In the genomic region with DNA sequence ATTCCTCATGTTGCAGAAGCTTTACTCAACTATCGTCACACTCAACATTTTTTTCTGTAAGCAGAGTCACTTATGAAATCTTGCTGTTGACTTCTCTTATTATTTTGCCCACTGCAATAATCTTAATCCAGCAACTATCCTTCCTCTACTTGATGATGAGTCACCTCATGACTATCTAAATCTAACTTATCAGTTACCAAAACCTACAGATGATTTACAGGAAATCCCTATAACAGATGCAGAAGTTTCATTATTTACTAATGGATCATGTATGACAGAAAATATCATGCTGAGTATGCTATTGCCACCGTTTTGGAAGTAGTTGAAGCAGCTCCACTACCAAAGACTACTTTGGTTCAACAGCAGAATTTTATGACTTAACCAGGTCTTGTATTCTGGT, we compare ENCODE assay signal across 20 cellular contexts.
"Had no signal": no experiment of that assay in that cellular context is flagged by ENCODE, and none has a peak within 500 bp of the region (broad histone marks: within the 10 kb centered on the region; RNA-seq: fewer than 3 reads in every experiment).

No MANE protein-coding gene starts in this region.

- H3K27ac Mint-ChIP-seq: activated CD8-positive, alpha-beta T cell treated with anti-CD3 and anti-CD28 coated beads for 36 hours; activated naive CD4-positive, alpha-beta T cell treated with anti-CD3 and anti-CD28 coated beads, Interleukin-2, amount 50 U/mL, for 72 hours; activated T-cell treated with anti-CD3 and anti-CD28 coated beads, Interleukin-2, amount 50 U/mL, for 72 hours; immature natural killer cell; nephron; progenitor cell of endocrine pancreas had no signal

- H3K4me1 Mint-ChIP-seq: immature natural killer cell, nephron had no signal

- H3K9me3 ChIP-seq: esophagus squamous epithelium, right lobe of liver, stomach, testis, upper lobe of right lung had no signal

- H3K9me3 Mint-ChIP-seq: activated CD8-positive, alpha-beta T cell treated with anti-CD3 and anti-CD28 coated beads for 36 hours; activated naive CD4-positive, alpha-beta T cell treated with anti-CD3 and anti-CD28 coated beads, Interleukin-2, amount 50 U/mL, for 72 hours; activated T-cell treated with anti-CD3 and anti-CD28 coated beads, Interleukin-2, amount 50 U/mL, for 72 hours; nephron had no signal

- H3K36me3 ChIP-seq: esophagus squamous epithelium, right lobe of liver, stomach, upper lobe of right lung, WERI-Rb-1 had no signal

- H3K4me3 ChIP-seq: esophagus squamous epithelium, right lobe of liver, stomach, testis, upper lobe of right lung had no signal

- H3K36me3 Mint-ChIP-seq: activated naive CD4-positive, alpha-beta T cell treated with anti-CD3 and anti-CD28 coated beads, Interleukin-2, amount 50 U/mL, for 72 hours; immature natural killer cell had no signal

- H3K27me3 ChIP-seq: esophagus squamous epithelium, right lobe of liver, stomach, testis, upper lobe of right lung had no signal

- H3K4me3 Mint-ChIP-seq: activated CD8-positive, alpha-beta T cell treated with anti-CD3 and anti-CD28 coated beads for 36 hours; activated T-cell treated with anti-CD3 and anti-CD28 coated beads, Interleukin-2, amount 50 U/mL, for 72 hours; immature natural killer cell; nephron had no signal

- H3K27me3 Mint-ChIP-seq: progenitor cell of endocrine pancreas had no signal

- H3K4me1 ChIP-seq: esophagus squamous epithelium, stomach, testis, upper lobe of right lung had no signal

- H3K27ac ChIP-seq: esophagus squamous epithelium, right lobe of liver, stomach, testis, upper lobe of right lung, WERI-Rb-1 had no signal

- ATAC-seq: activated CD8-positive, alpha-beta T cell treated with anti-CD3 and anti-CD28 coated beads for 36 hours; activated naive CD4-positive, alpha-beta T cell treated with anti-CD3 and anti-CD28 coated beads, Interleukin-2, amount 50 U/mL, for 72 hours; activated T-cell treated with anti-CD3 and anti-CD28 coated beads, Interleukin-2, amount 50 U/mL, for 72 hours; right lobe of liver; upper lobe of right lung had no signal

- DNase-seq: activated CD4-positive, alpha-beta T cell treated with anti-CD3 and anti-CD28 coated beads for 4 hours; activated CD8-positive, alpha-beta memory T cell treated with anti-CD3 and anti-CD28 coated beads, Interleukin-2, amount 50 U/mL, for 48 hours; activated CD8-positive, alpha-beta T cell treated with anti-CD3 and anti-CD28 coated beads for 36 hours; activated gamma-delta T cell; activated T-cell treated with anti-CD3 and anti-CD28 coated beads, Interleukin-2, amount 50 U/mL, for 72 hours; amniotic stem cell; esophagus squamous epithelium; foreskin melanocyte; immature natural killer cell; occipital lobe; right lobe of liver; stimulated activated CD4-positive, alpha-beta T cell treated with anti-CD3 and anti-CD28 coated beads, Interleukin-1b, Interleukin-23, amount 100 ng/mL, for 48 hours; stomach; T-helper 9 cell; testis; upper lobe of right lung; WERI-Rb-1 had no signal
